8 cellular contexts compared by ENCODE assay signal in genomic region chr2:68643011-68643873, GRCh38. TPM values are rescaled to one million over a fixed set of nuclear protein-coding genes. Genes with fewer than 3 reads are reported as not detected.
DNase-seq lines count a peak whose midpoint lies in the region; ATAC-seq, FAIRE-seq and TF ChIP-seq lines count a peak whose summit lies in the region.

PROKR1 (plus strand) TSS chr2:68643579; CDS start chr2:68645822, 2,243 bp downstream.

- no peaks in the 10 kb centered on the region for H3K4me1 ChIP-seq in prostate gland (replicated peaks)

- 3% methylated on average over 76 of the region's 86 CpGs for WGBS in prostate gland

- no peaks in the 10 kb centered on the region for H3K36me3 ChIP-seq in prostate gland

- no peak within 1 kb of the TSS for H3K27ac ChIP-seq in prostate gland

- intact Hi-C loops in left ventricle myocardium superior (cut with micrococcal nuclease) = no loop called here
- intact Hi-C loops in prostate gland (cut with DNase I) = no loop called here

- ATAC-seq in left ventricle myocardium superior (peak; percentile 90), HG03520 (IDR thresholded peaks at IDR 0.05; ENCODE audit: unreplicated experiment) (no peak), GM18870 (IDR thresholded peaks at IDR 0.05; ENCODE audit: unreplicated experiment) (no peak), GM19023 (IDR thresholded peaks at IDR 0.05; ENCODE audit: unreplicated experiment) (no peak)

- no peak for FAIRE-seq in HTR-8/SVneo (lab: Jason Lieb, UNC)

- no peaks in the 10 kb centered on the region for H3K27me3 ChIP-seq in prostate gland (replicated peaks; ENCODE audit: insufficient read depth)

- DNase-seq in CD1c-positive myeloid dendritic cell (ENCODE audit: extremely low spot score) (peak; percentile 40), HTR-8/SVneo (ENCODE audit: insufficient read length, low spot score) (peak; percentile 21), left ventricle myocardium superior (peak; percentile 58), prostate gland (ENCODE audit: low spot score) (peak; percentile 17)
- DNase-seq in activated CD8-positive, alpha-beta memory T cell treated with anti-CD3 and anti-CD28 coated beads, Interleukin-2, amount 50 U/mL, for 48 hours = peak; percentile 70

- peak within 1 kb of the TSS; percentile 29 to 33 for H3K4me3 ChIP-seq in prostate gland

- no peaks in the 10 kb centered on the region for H3K9me3 ChIP-seq in prostate gland

- no peak for TF ChIP-seq CTCF in prostate gland (IDR thresholded peaks at IDR 0.05)

- TF ChIP-seq POLR2A in prostate gland (IDR thresholded peaks at IDR 0.05) = no peak

RNA-seq across cellular contexts. Expression of gene PROKR1, which starts in this region (rescaled TPM):
- total RNA-seq in left ventricle myocardium superior (not detected), prostate gland (under 1 TPM in 1 of 2 donors, not detected in 1; 0.40 TPM)

Comparison
In these comparisons a context has a peak if more than half of its experiments do, and no peak if none do; other contexts are left out.
1. Peak in DNase-seq and ATAC-seq in left ventricle myocardium superior; RNA of the gene not detected or under 1 TPM.
2. Peak in DNase-seq and H3K4me3 ChIP-seq in prostate gland; RNA of the gene not detected or under 1 TPM.
3. DNase-seq: peak in every context shown above with its lines; median percentile 70 in activated CD8-positive, alpha-beta memory T cell treated with anti-CD3 and anti-CD28 coated beads, Interleukin-2, amount 50 U/mL, for 48 hours; 58 in left ventricle myocardium superior; 40 in CD1c-positive myeloid dendritic cell; 21 in HTR-8/SVneo; 17 in prostate gland.